Comparison of ENCODE assay signal across 1 cellular context in the genomic region with DNA sequence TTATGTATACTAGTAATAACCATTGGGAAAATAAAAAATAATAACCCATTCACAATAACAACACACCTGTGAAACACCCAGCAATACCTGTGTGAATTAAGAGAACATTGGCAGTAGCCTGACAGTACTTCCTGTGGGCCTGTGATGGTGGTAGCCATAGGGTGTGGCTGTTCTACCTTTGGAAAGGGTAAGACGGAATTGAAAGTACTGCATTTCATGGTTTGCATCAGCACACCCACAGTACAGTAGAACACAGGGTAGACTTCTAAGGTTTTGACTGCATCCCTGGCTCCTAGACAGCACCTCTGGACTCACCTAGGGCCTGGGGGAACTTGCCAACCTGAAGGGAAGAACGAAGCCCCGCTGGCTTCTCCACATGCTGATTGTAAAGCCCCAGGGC.
TF ChIP-seq lines count a peak whose summit lies in the region.

No MANE protein-coding gene starts in this region.

TF ChIP-seq in GM12878, 131 proteins besides CTCF, POLR2A, EP300 and RAD21 (continued from another document):
- TF ChIP-seq ZBTB4 (CRISPR knock-in tag; IDR thresholded peaks at IDR 0.05) (no peak), CREM (IDR thresholded peaks at IDR 0.05; ENCODE audit: low read depth) (no peak), SIX5 (IDR thresholded peaks at IDR 0.05; ENCODE audit: low read depth, low read length, severe bottlenecking) (no peak), KAT2A (conservative IDR thresholded peaks at IDR 0.05; ENCODE audit: control insufficient read depth, low read depth, low read length) (no peak)
TF ChIP-seq in GM12878: peak in this region for 0.
